21 cellular contexts compared by ENCODE assay signal in genomic region chr20:35054804-35055203, GRCh38. TPM values are rescaled to one million over a fixed set of nuclear protein-coding genes. Genes with fewer than 3 reads are reported as not detected.
A peak's percentile ranks its signal among the peaks of the same experiment; 100 is the strongest.
DNase-seq lines count a peak whose midpoint lies in the region; ATAC-seq, FAIRE-seq and TF ChIP-seq lines count a peak whose summit lies in the region.
"Had no signal": no experiment of that assay in that cellular context is flagged by ENCODE, and none has a peak within 500 bp of the region (broad histone marks: within the 10 kb centered on the region; RNA-seq: fewer than 3 reads in every experiment).

No MANE protein-coding gene starts in this region.

- H3K4me1 Mint-ChIP-seq in stimulated activated naive CD8-positive, alpha-beta T cell treated with anti-CD3 and anti-CD28 coated beads, Interleukin-15, amount 100 ng/mL, for 72 hours, result peaks cover 33% of the 10 kb centered on the region
- peaks cover 15 to 35% (median 24%) of the 10 kb centered on the region in 7 donors for H3K4me1 Mint-ChIP-seq in naive thymus-derived CD4-positive, alpha-beta T cell

- TF ChIP-seq POLR2A in GM12878 (IDR thresholded peaks at IDR 0.05; ENCODE audit: low read depth, low read length) (no peak), suprapubic skin (IDR thresholded peaks at IDR 0.05) (no peak)

- H3K27me3 Mint-ChIP-seq in stimulated activated naive CD8-positive, alpha-beta T cell treated with anti-CD3 and anti-CD28 coated beads, Interleukin-15, amount 100 ng/mL, for 72 hours, result no peaks in the 10 kb centered on the region
- H3K27me3 Mint-ChIP-seq in naive thymus-derived CD4-positive, alpha-beta T cell, result no peaks in the 10 kb centered on the region
- H3K27me3 Mint-ChIP-seq: CD4-positive, CD25-positive, alpha-beta regulatory T cell had no signal

- TF ChIP-seq EP300 in GM12878 (IDR thresholded peaks at IDR 0.05; ENCODE audit: borderline replicate concordance in 1 of 2, control insufficient read depth in 1 of 2, low read depth in 2 of 2, low read length in 2 of 2) (no peak), suprapubic skin (IDR thresholded peaks at IDR 0.05) (no peak)

- in situ Hi-C loops in GM12878 (cut with MboI) (no loop called here), GM13977 (cut with MboI; ENCODE audit: low pct_unique_long_range_greater_than_20kb, low sequenced_read_pairs, unreplicated experiment) (no loop called here)

- no peaks in the 10 kb centered on the region for H3K9me3 ChIP-seq in OCI-LY3 (ENCODE audit: insufficient read depth, low read length)
- no peaks in the 10 kb centered on the region for H3K9me3 ChIP-seq in GM12878 (replicated peaks; ENCODE audit: control insufficient read depth, insufficient read depth, low read length)
- H3K9me3 ChIP-seq in suprapubic skin, result no peaks in the 10 kb centered on the region
- H3K9me3 ChIP-seq in naive thymus-derived CD4-positive, alpha-beta T cell (ENCODE audit: control insufficient read depth in 2 of 3, low read length in 3 of 3), result no peaks in the 10 kb centered on the region
- H3K9me3 ChIP-seq: gastrocnemius medialis, SJSA1 had no signal

- SMC1A ChIA-PET in GM12878 (lab: Charles Lee; ENCODE audit: uncharacterized antibody, unreplicated experiment), result interaction anchor here (0.6 kb wide), 1 partner anchor 10 kb away, joined by 3 read pairs; no protein-coding TSS in a partner anchor

- no peak for DNase-seq in activated naive CD4-positive, alpha-beta T cell treated with anti-CD3 and anti-CD28 coated beads, Interleukin-2, amount 50 U/mL, for 72 hours (ENCODE audit: low spot score in 2 of 2)
- DNase-seq in activated naive CD4-positive, alpha-beta T cell (lab: John Stamatoyannopoulos, UW), result no peak
- DNase-seq in GM12878 (ENCODE audit: low read depth, low spot score), result no peak
- no peak for DNase-seq in stimulated activated naive CD8-positive, alpha-beta T cell treated with anti-CD3 and anti-CD28 coated beads, Interleukin-15, amount 100 ng/mL, for 72 hours
- DNase-seq in suprapubic skin (ENCODE audit: low spot score in 2 of 2), result no peak
- DNase-seq in naive thymus-derived CD4-positive, alpha-beta T cell, result no peak
- no peak for DNase-seq in GM13977 (ENCODE audit: low spot score)
- DNase-seq: activated CD8-positive, alpha-beta memory T cell treated with anti-CD3 and anti-CD28 coated beads, Interleukin-2, amount 50 U/mL, for 48 hours; DMS79; gastrocnemius medialis; left cardiac atrium; NCI-H748 treated with DMSO at 0.1 percent for 48 hours; PC-3; small intestine; stimulated activated CD4-positive, alpha-beta T cell treated with anti-CD3 and anti-CD28 coated beads, Interleukin-4, amount 100 ng/mL, for 1 hour had no signal

- no peaks in the 10 kb centered on the region for H4K20me1 ChIP-seq in OCI-LY3 (ENCODE audit: insufficient read depth, low read length)
- no peaks in the 10 kb centered on the region for H4K20me1 ChIP-seq in GM12878 (ENCODE audit: control insufficient read depth, insufficient read depth)

- POLR2A ChIA-PET in GM12878 (lab: Charles Lee), result interaction anchor here (0.6 kb wide), 1 partner anchor 41 kb away, joined by 4 read pairs; no protein-coding TSS in a partner anchor
- POLR2A ChIA-PET in naive thymus-derived CD4-positive, alpha-beta T cell (lab: Charles Lee), result interaction anchor here (1.0 kb wide), 1 partner anchor 181 kb away, joined by 3 read pairs; no protein-coding TSS in a partner anchor

- FAIRE-seq in GM12878 (lab: Jason Lieb, UNC), result no peak
- FAIRE-seq: bronchial epithelial cell, small intestine had no signal

- intact Hi-C loops in GM12878 (cut with micrococcal nuclease; ENCODE audit: unreplicated experiment), result no loop called here
- intact Hi-C loops in naive thymus-derived CD4-positive, alpha-beta T cell (cut with micrococcal nuclease), result no loop called here

- peaks cover 7 to 20% of the 10 kb centered on the region in 2 donors for H3K36me3 Mint-ChIP-seq in activated naive CD4-positive, alpha-beta T cell treated with anti-CD3 and anti-CD28 coated beads, Interleukin-2, amount 50 U/mL, for 72 hours
- H3K36me3 Mint-ChIP-seq in naive thymus-derived CD4-positive, alpha-beta T cell, result peaks cover 7 to 45% (median 27%) of the 10 kb centered on the region in 5 donors

- H3K4me1 ChIP-seq in OCI-LY3 (ENCODE audit: low read length), result peaks cover 32% of the 10 kb centered on the region
- H3K4me1 ChIP-seq in GM12878 (ENCODE audit: control insufficient read depth, insufficient read depth, low read length), result peaks cover 20% of the 10 kb centered on the region
- H3K4me1 ChIP-seq in suprapubic skin, result no peaks in the 10 kb centered on the region
- peaks cover 0 to 5% of the 10 kb centered on the region in 2 donors for H3K4me1 ChIP-seq in naive thymus-derived CD4-positive, alpha-beta T cell (ENCODE audit: control insufficient read depth in 2 of 2, insufficient read depth in 2 of 2, low read length in 2 of 2)

- H3K4me3 ChIP-seq in OCI-LY3 (ENCODE audit: low read length) (peak overlapping the region; percentile 66), GM12878 (no peak overlapping the region), suprapubic skin (no peak overlapping the region)
- no peak overlapping the region for H3K4me3 ChIP-seq in naive thymus-derived CD4-positive, alpha-beta T cell (ENCODE audit: low read length)
- H3K4me3 ChIP-seq: gastrocnemius medialis, SJSA1 had no signal

- no peak for ATAC-seq in activated naive CD4-positive, alpha-beta T cell treated with anti-CD3 and anti-CD28 coated beads, Interleukin-2, amount 50 U/mL, for 72 hours
- ATAC-seq in GM12878, result peak; percentile 62
- ATAC-seq in stimulated activated naive CD8-positive, alpha-beta T cell treated with anti-CD3 and anti-CD28 coated beads, Interleukin-15, amount 100 ng/mL, for 72 hours, result peak; percentile 76
- no peak for ATAC-seq in naive thymus-derived CD4-positive, alpha-beta T cell
- ATAC-seq: gastrocnemius medialis, PC-3, WTC11 had no signal

- no peak for TF ChIP-seq RAD21 in GM12878 (IDR thresholded peaks at IDR 0.05; ENCODE audit: insufficient read depth, low read depth, low read length)

- no TSS peak for BruUV-seq in GM12878 (replicated peaks; lab: Mats Ljungman, UMichigan)

- H2AFZ ChIP-seq in OCI-LY3 (ENCODE audit: low read depth, low read length), result no peak overlapping the region
- H2AFZ ChIP-seq in GM12878 (ENCODE audit: control insufficient read depth, low read depth, low read length), result no peak overlapping the region

- H3K27me3 ChIP-seq in OCI-LY3 (ENCODE audit: low read depth, low read length) (no peaks in the 10 kb centered on the region), GM12878 (replicated peaks in 1 of 2; ENCODE audit: control insufficient read depth in 2 of 2, insufficient read depth in 2 of 2, low read length in 1 of 2) (no peaks in the 10 kb centered on the region), suprapubic skin (no peaks in the 10 kb centered on the region)
- H3K27me3 ChIP-seq in naive thymus-derived CD4-positive, alpha-beta T cell (ENCODE audit: control insufficient read depth in 2 of 2, insufficient read depth in 2 of 2, low read length in 2 of 2), result no peaks in the 10 kb centered on the region
- H3K27me3 ChIP-seq: gastrocnemius medialis, SJSA1 had no signal

- H3K27ac ChIP-seq in OCI-LY3 (ENCODE audit: low read length) (peak overlapping the region; percentile 96), GM12878 (ENCODE audit: control insufficient read depth, insufficient read depth) (peak overlapping the region; percentile 90), suprapubic skin (no peak overlapping the region)
- H3K27ac ChIP-seq in naive thymus-derived CD4-positive, alpha-beta T cell (ENCODE audit: low read depth, low read length), result no peak overlapping the region
- H3K27ac ChIP-seq: gastrocnemius medialis, SJSA1 had no signal

- peak overlapping the region; percentile 88 for H3K4me2 ChIP-seq in OCI-LY3 (ENCODE audit: low read length)
- peak overlapping the region; percentile 91 for H3K4me2 ChIP-seq in GM12878 (ENCODE audit: control insufficient read depth, insufficient read depth)

- TF ChIP-seq CTCF in OCI-LY3 (IDR thresholded peaks at IDR 0.05; ENCODE audit: low read depth, low read length) (no peak), GM12878 (IDR thresholded peaks at IDR 0.05 in 2 of 3, conservative IDR thresholded peaks at IDR 0.05 in 1 of 3; ENCODE audit: control insufficient read depth in 2 of 3, extremely low read depth in 1 of 3, insufficient read depth in 1 of 3, low read depth in 3 of 3, low read length in 3 of 3) (no peak), suprapubic skin (IDR thresholded peaks at IDR 0.05) (no peak), GM13977 (IDR thresholded peaks at IDR 0.05; ENCODE audit: extremely low read depth, insufficient read depth, missing control alignments) (no peak)

- H3K36me3 ChIP-seq in OCI-LY3 (replicated peaks; ENCODE audit: low read depth, low read length) (peaks cover 17% of the 10 kb centered on the region), GM12878 (ENCODE audit: control insufficient read depth in 2 of 2, insufficient read depth in 2 of 2, low read length in 1 of 2) (peaks cover 0 to 3% of the 10 kb centered on the region in 2 experiments; a peak in 3 of 4 replicates), suprapubic skin (peaks cover 20% of the 10 kb centered on the region)
- peaks cover 0 to 22% (median 3%) of the 10 kb centered on the region in 3 experiments for H3K36me3 ChIP-seq in naive thymus-derived CD4-positive, alpha-beta T cell (ENCODE audit: control insufficient read depth in 2 of 3, insufficient read depth in 3 of 3, low read length in 3 of 3)

- RAD21 ChIA-PET in GM12878 (lab: Charles Lee; ENCODE audit: unreplicated experiment), result interaction anchor here (1.0 kb wide), 1 partner anchor 10 kb away, joined by 4 read pairs; no protein-coding TSS in a partner anchor

- peaks cover 0 to 5% of the 10 kb centered on the region in 2 donors for H3K9me3 Mint-ChIP-seq in activated naive CD4-positive, alpha-beta T cell treated with anti-CD3 and anti-CD28 coated beads, Interleukin-2, amount 50 U/mL, for 72 hours
- no peaks in the 10 kb centered on the region for H3K9me3 Mint-ChIP-seq in stimulated activated naive CD8-positive, alpha-beta T cell treated with anti-CD3 and anti-CD28 coated beads, Interleukin-15, amount 100 ng/mL, for 72 hours
- peaks cover 0 to 1% (median 0%) of the 10 kb centered on the region in 11 donors for H3K9me3 Mint-ChIP-seq in naive thymus-derived CD4-positive, alpha-beta T cell

- peak overlapping the region in 1 of 2 donors; percentile 91 for H3K4me3 Mint-ChIP-seq in stimulated activated naive CD8-positive, alpha-beta T cell treated with anti-CD3 and anti-CD28 coated beads, Interleukin-15, amount 100 ng/mL, for 72 hours
- peak overlapping the region in 1 of 10 donors; percentile 8 for H3K4me3 Mint-ChIP-seq in naive thymus-derived CD4-positive, alpha-beta T cell
- H3K4me3 Mint-ChIP-seq: mesothelial cell of epicardium, WTC11 had no signal

- CTCF ChIA-PET in GM12878 (lab: Yijun Ruan, JAX), result no interaction called here
- CTCF ChIA-PET in naive thymus-derived CD4-positive, alpha-beta T cell (lab: Charles Lee), result no interaction called here

- peak overlapping the region; percentile 67 to 94 for H3K27ac Mint-ChIP-seq in activated naive CD4-positive, alpha-beta T cell treated with anti-CD3 and anti-CD28 coated beads, Interleukin-2, amount 50 U/mL, for 72 hours
- H3K27ac Mint-ChIP-seq in stimulated activated naive CD8-positive, alpha-beta T cell treated with anti-CD3 and anti-CD28 coated beads, Interleukin-15, amount 100 ng/mL, for 72 hours, result peak overlapping the region; percentile 82 to 96
- peak overlapping the region in 2 of 9 donors; percentile 31 for H3K27ac Mint-ChIP-seq in naive thymus-derived CD4-positive, alpha-beta T cell
- H3K27ac Mint-ChIP-seq: mesothelial cell of epicardium had no signal

- H3K79me2 ChIP-seq in OCI-LY3 (ENCODE audit: low read length) (peaks cover 43% of the 10 kb centered on the region), GM12878 (ENCODE audit: control insufficient read depth, insufficient read depth, low read length) (peaks cover 9% of the 10 kb centered on the region)

- peak overlapping the region; percentile 65 for H3K9ac ChIP-seq in OCI-LY3 (ENCODE audit: low read length)
- no peak overlapping the region for H3K9ac ChIP-seq in GM12878 (ENCODE audit: control insufficient read depth, insufficient read depth, low read length)

- WGBS in GM12878 (ENCODE audit: insufficient coverage, insufficient replicate concordance, low lambda C conversion rate, missing lambda C conversion rate), result 84% methylated on average over 3 of the region's 3 CpGs
- 85% methylated on average over 3 of the region's 3 CpGs for WGBS in suprapubic skin

RNA-seq across cellular contexts. Expression of gene TRPC4AP, which starts 37.8 kb away (rescaled TPM):
- 10 to 100 TPM; 44.6 to 51.3 TPM for total RNA-seq in activated naive CD4-positive, alpha-beta T cell treated with anti-CD3 and anti-CD28 coated beads, Interleukin-2, amount 50 U/mL, for 72 hours
- total RNA-seq in GM12878 (2013; cell fraction: nucleolus; rRNA removed), result 74.4 and 78.9 TPM in 2 replicates
- 25.2 and 28.2 TPM in 2 replicates for total RNA-seq in GM12878 (2014; rRNA removed)
- total RNA-seq in GM12878 (2014; rRNA removed; fragmentation: Illumina TruSeq; extraction: Trizol), result 22.7 and 23.6 TPM in 2 replicates
- total RNA-seq in GM12878 (2021), result 44.8 and 45.5 TPM in 2 replicates
- polyA plus RNA-seq in GM12878 (2011; ENCODE audit: low read depth), result 27.3 TPM
- 39.8 and 52.2 TPM in 2 replicates for polyA plus RNA-seq in GM12878 (2011; rRNA removed)
- polyA plus RNA-seq in GM12878 (2011; cell fraction: cytosol; rRNA removed), result 52.3 and 60.4 TPM in 2 replicates
- polyA plus RNA-seq in GM12878 (2011; cell fraction: nucleus; rRNA removed), result 154 and 188 TPM in 2 replicates
- polyA plus RNA-seq in GM12878 (2012), result 32.3 and 38.9 TPM in 2 replicates
- 30.7 and 36.8 TPM in 2 replicates for polyA plus RNA-seq in GM12878 (2014; fragmentation: Illumina TruSeq; extraction: Trizol)
- 1 to 10 TPM; 1.1 to 2.2 TPM for polyA plus RNA-seq in GM12878 (2014; fragmentation: Nextera tagmentation; extraction: Ambion mirVana)
- 51.9 and 53.3 TPM in 2 replicates for polyA plus RNA-seq in GM12878 (2014; rRNA removed)
- polyA plus RNA-seq in GM12878 (2016; fragmentation: Nextera tagmentation; extraction: Ambion mirVana), result 10 to 100 TPM; 60.7 to 61.7 TPM
- polyA minus RNA-seq in GM12878 (2011; rRNA and poly(A)+ RNA removed), result 64.4 and 69.6 TPM in 2 replicates
- 19.1 and 24.0 TPM in 2 replicates for polyA minus RNA-seq in GM12878 (2011; cell fraction: cytosol; rRNA and poly(A)+ RNA removed)
- polyA minus RNA-seq in GM12878 (2011; cell fraction: nucleus; rRNA and poly(A)+ RNA removed), result 34.4 and 35.1 TPM in 2 replicates
- 10 to 100 TPM; 48.4 to 87.3 (median 57.8) TPM for total RNA-seq in suprapubic skin
- 10 to 100 TPM; 50.5 to 66.0 (median 60.6) TPM for total RNA-seq in naive thymus-derived CD4-positive, alpha-beta T cell
- 10 to 100 TPM; 45.8 to 72.0 TPM for polyA plus RNA-seq in naive thymus-derived CD4-positive, alpha-beta T cell

Comparison
In these comparisons a context has a peak if more than half of its experiments do, and no peak if none do; other contexts are left out.
1. ATAC-seq: peak in GM12878 (single experiment) and stimulated activated naive CD8-positive, alpha-beta T cell treated with anti-CD3 and anti-CD28 coated beads, Interleukin-15, amount 100 ng/mL, for 72 hours (single experiment); none in activated naive CD4-positive, alpha-beta T cell treated with anti-CD3 and anti-CD28 coated beads, Interleukin-2, amount 50 U/mL, for 72 hours (0 of 2) and naive thymus-derived CD4-positive, alpha-beta T cell (single experiment).
2. H3K27ac ChIP-seq: peak in OCI-LY3 (single experiment) and GM12878 (single experiment); none in suprapubic skin (single experiment) and naive thymus-derived CD4-positive, alpha-beta T cell (single experiment).